Comparison of ENCODE assay signal across 8 cellular contexts in the genomic region with DNA sequence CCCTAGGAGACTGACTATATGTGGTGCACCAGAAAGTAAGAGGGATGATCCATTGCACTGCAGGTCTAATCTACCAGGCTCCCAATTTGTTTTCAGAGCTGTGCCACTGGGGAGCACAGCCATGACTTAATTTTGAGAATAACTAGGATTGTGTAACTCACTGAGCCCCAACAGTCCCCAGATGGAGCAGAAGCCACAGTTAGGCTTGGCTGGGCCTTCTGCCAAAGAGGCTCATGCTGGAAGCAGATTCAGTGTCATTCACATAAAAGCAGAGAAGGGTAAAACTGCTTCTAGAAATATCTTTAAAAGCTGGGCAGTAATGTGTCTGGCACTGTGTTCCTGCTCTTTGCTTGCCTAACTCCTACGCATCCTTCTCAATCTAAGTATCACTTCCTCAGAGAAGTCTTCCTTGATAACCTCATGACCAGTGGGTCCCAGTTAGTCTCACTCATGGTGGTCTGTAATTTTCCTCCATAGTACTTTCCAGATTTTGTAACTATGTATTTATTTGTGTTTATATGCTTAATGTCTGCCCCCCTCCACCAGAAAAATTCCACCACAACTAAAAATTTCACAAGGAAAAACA. TPM values are rescaled to one million over a fixed set of nuclear protein-coding genes. Genes with fewer than 3 reads are reported as not detected.
DNase-seq lines count a peak whose midpoint lies in the region; ATAC-seq and TF ChIP-seq lines count a peak whose summit lies in the region.

No MANE protein-coding gene starts in this region.

- H3K56ac ChIP-seq in IMR-90 (ENCODE audit: extremely low read depth, insufficient read depth, low read length): no peak overlapping the region

- H2BK20ac ChIP-seq in IMR-90 (ENCODE audit: low read depth, low read length): no peak overlapping the region

- peak overlapping the region; percentile 68 for H2BK5ac ChIP-seq in IMR-90 (ENCODE audit: low read depth, low read length, poor library complexity, severe bottlenecking)

- peaks cover 12 to 81% of the 10 kb centered on the region in 2 experiments; a peak in 3 of 4 replicates for H3K79me1 ChIP-seq in IMR-90 (ENCODE audit: low read depth in 1 of 2, low read length in 2 of 2)

- in situ Hi-C loops in IMR-90 (cut with MboI; ENCODE audit: low sequenced_read_pairs): no loop called here

- peaks cover 64% of the 10 kb centered on the region for H3K4me1 Mint-ChIP-seq in brain

- DNase-seq in AG08395 (ENCODE audit: low spot score) (peak; percentile 73), IMR-90 (peak; percentile 67), midbrain (lab: John Stamatoyannopoulos, UW) (peak; percentile 59), NCI-H1105 (lab: John Stamatoyannopoulos, UW) (no peak)

- peaks cover 26% of the 10 kb centered on the region for H3K9me1 ChIP-seq in IMR-90 (ENCODE audit: insufficient read depth, low read length)

- ATAC-seq in IMR-90 (ENCODE audit: low read depth): peak; percentile 32
- ATAC-seq in HG03095 (IDR thresholded peaks at IDR 0.05; ENCODE audit: unreplicated experiment): no peak
- ATAC-seq in GM19467 (IDR thresholded peaks at IDR 0.05; ENCODE audit: unreplicated experiment): no peak
- ATAC-seq in HG03520 (IDR thresholded peaks at IDR 0.05; ENCODE audit: unreplicated experiment): no peak

- intact Hi-C loops in IMR-90 (cut with micrococcal nuclease): loop anchor here (5.0 kb wide), 1 partner anchor 43 kb away; the partner anchor contains the start of gene EVA1B

- H4K20me1 ChIP-seq in IMR-90 (ENCODE audit: insufficient read depth, low read length): peaks cover 10% of the 10 kb centered on the region; the same call in 1 of the 2 replicates

- no peak overlapping the region for H4K5ac ChIP-seq in IMR-90 (ENCODE audit: low read depth, low read length)

- peaks cover 25% of the 10 kb centered on the region for H3K36me3 ChIP-seq in IMR-90 (ENCODE audit: control insufficient read depth, insufficient read depth, low read length)

- peak overlapping the region; percentile 8; the same call in 1 of the 2 replicates for H3K27ac ChIP-seq in IMR-90 (ENCODE audit: insufficient read depth, low read length)

- peak overlapping the region; percentile 93 to 99 (median 98) for H3K27ac Mint-ChIP-seq in brain

- H4K8ac ChIP-seq in IMR-90 (ENCODE audit: low read depth in 2 of 2, low read length in 2 of 2): no peak overlapping the region; a peak in 1 of 4 replicates

- H3K9me3 Mint-ChIP-seq in brain: no peaks in the 10 kb centered on the region

- no peak overlapping the region for H2BK15ac ChIP-seq in IMR-90 (ENCODE audit: low read depth, low read length)

- no peaks in the 10 kb centered on the region for H3K27me3 ChIP-seq in IMR-90 (ENCODE audit: control insufficient read depth, insufficient read depth, low read length)

- H2AK5ac ChIP-seq in IMR-90 (ENCODE audit: low read depth, low read length): peak overlapping the region; percentile 86

- H3K14ac ChIP-seq in IMR-90 (replicated peaks; ENCODE audit: low read depth, low read length): 0 out of 2 replicates have a peak overlapping the region, but pooled peaks have one; percentile 30

- H4K91ac ChIP-seq in IMR-90 (ENCODE audit: insufficient read depth, low read depth, low read length): no peak overlapping the region

- CTCF ChIA-PET in IMR-90 (lab: Yijun Ruan, JAX): no interaction called here

- TF ChIP-seq CTCF in IMR-90 (conservative IDR thresholded peaks at IDR 0.05; ENCODE audit: low read depth, low read length): no peak
- TF ChIP-seq CTCF in brain (conservative IDR thresholded peaks at IDR 0.05): no peak

- no peak for TF ChIP-seq POLR2A in IMR-90 (IDR thresholded peaks at IDR 0.05; ENCODE audit: low read depth, low read length)

- H2AK9ac ChIP-seq in IMR-90 (replicated peaks; ENCODE audit: low read depth, low read length, poor library complexity): no peak overlapping the region

- POLR2A ChIA-PET in IMR-90 (lab: Charles Lee; ENCODE audit: unreplicated experiment): no interaction called here

- H3K4me3 ChIP-seq in IMR-90 (ENCODE audit: insufficient read depth, low read depth, low read length): no peak overlapping the region

- H3K23ac ChIP-seq in IMR-90 (ENCODE audit: low read depth, low read length): peak overlapping the region; percentile 54; the same call in 1 of the 2 replicates

- peak overlapping the region; percentile 48 to 73 (median 68) for H3K4me3 Mint-ChIP-seq in brain

- H3K36me3 Mint-ChIP-seq in brain: peaks cover 41% of the 10 kb centered on the region

- WGBS in IMR-90 (ENCODE audit: extremely low coverage in 2 of 2, insufficient read length in 1 of 2), 2 experiments: no CpG with 5 or more reads among the region's 1 CpG

- no peak overlapping the region for H3K9ac ChIP-seq in IMR-90 (ENCODE audit: low read depth, low read length)

- H2AFZ ChIP-seq in IMR-90 (replicated peaks; ENCODE audit: low read length, poor library complexity): no peak overlapping the region

- H2BK120ac ChIP-seq in IMR-90 (ENCODE audit: low read depth, low read length): peak overlapping the region; percentile 14; the same call in 1 of the 2 replicates

- dilution Hi-C loops in IMR-90 (cut with HindIII; ENCODE audit: low sequenced_read_pairs, unreplicated experiment): no loop called here

- no peak overlapping the region for H3K4me2 ChIP-seq in IMR-90 (ENCODE audit: low read depth, low read length)

- H3K27me3 Mint-ChIP-seq in brain: no peaks in the 10 kb centered on the region

- TF ChIP-seq RAD21 in IMR-90 (IDR thresholded peaks at IDR 0.05; ENCODE audit: low read length): no peak

- no TSS peak for BruUV-seq in IMR-90 (replicated peaks; lab: Mats Ljungman, UMichigan)

- peaks cover 10% of the 10 kb centered on the region for H3K4me1 ChIP-seq in IMR-90 (ENCODE audit: control insufficient read depth, insufficient read depth, low read length)

- H3K9me3 ChIP-seq in IMR-90 (ENCODE audit: control insufficient read depth, insufficient read depth, low read length): no peaks in the 10 kb centered on the region

- H3K4ac ChIP-seq in IMR-90 (ENCODE audit: low read depth, low read length): peak overlapping the region; percentile 47; the same call in 1 of the 2 replicates

- H3K18ac ChIP-seq in IMR-90 (ENCODE audit: low read depth, low read length): peak overlapping the region; percentile 13; the same call in 1 of the 2 replicates

TF ChIP-seq in IMR-90, 13 proteins besides CTCF, POLR2A, EP300 and RAD21:
- 0 out of 2 replicates have a peak, but pooled peaks have one; percentile 19 for TF ChIP-seq MAZ (IDR thresholded peaks at IDR 0.05; ENCODE audit: borderline replicate concordance, low read depth, low read length)
- TF ChIP-seq MAFK (IDR thresholded peaks at IDR 0.05; ENCODE audit: low read depth, low read length): no peak
- TF ChIP-seq BHLHE40 (IDR thresholded peaks at IDR 0.05; ENCODE audit: low read depth, low read length): no peak
- TF ChIP-seq FOS (IDR thresholded peaks at IDR 0.05; ENCODE audit: low read depth, low read length): no peak
- TF ChIP-seq NFE2L2 (IDR thresholded peaks at IDR 0.05; ENCODE audit: low read depth, low read length): no peak
- TF ChIP-seq, protein P1, sequence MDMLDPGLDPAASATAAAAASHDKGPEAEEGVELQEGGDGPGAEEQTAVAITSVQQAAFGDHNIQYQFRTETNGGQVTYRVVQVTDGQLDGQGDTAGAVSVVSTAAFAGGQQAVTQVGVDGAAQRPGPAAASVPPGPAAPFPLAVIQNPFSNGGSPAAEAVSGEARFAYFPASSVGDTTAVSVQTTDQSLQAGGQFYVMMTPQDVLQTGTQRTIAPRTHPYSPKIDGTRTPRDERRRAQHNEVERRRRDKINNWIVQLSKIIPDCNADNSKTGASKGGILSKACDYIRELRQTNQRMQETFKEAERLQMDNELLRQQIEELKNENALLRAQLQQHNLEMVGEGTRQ (IDR thresholded peaks at IDR 0.05; ENCODE audit: low read depth, low read length): no peak
- TF ChIP-seq CEBPB (IDR thresholded peaks at IDR 0.05; ENCODE audit: low read depth, low read length): peak; percentile 66

RNA-seq across cellular contexts. Expression of gene STK40, which starts 20.3 kb away (rescaled TPM):
- 13.9 and 16.0 TPM in 2 replicates for total RNA-seq in IMR-90 (2012; rRNA removed)
- polyA plus RNA-seq in IMR-90 (2012; rRNA removed): 29.9 and 30.6 TPM in 2 replicates
- 19.7 and 29.3 TPM in 2 replicates for polyA plus RNA-seq in IMR-90 (2012; cell fraction: cytosol; rRNA removed)
- 49.8 and 78.6 TPM in 2 replicates for polyA plus RNA-seq in IMR-90 (2012; cell fraction: nucleus; rRNA removed; ENCODE audit: low replicate concordance)
- polyA plus RNA-seq in brain (ENCODE audit: insufficient read depth, low read depth, low replicate concordance): 30.6 TPM

RNA-seq across cellular contexts. Expression of gene LSM10, which starts 32.3 kb away (rescaled TPM):
- total RNA-seq in IMR-90 (2012; rRNA removed): 10.3 and 11.7 TPM in 2 replicates
- polyA plus RNA-seq in IMR-90 (2012; rRNA removed) (78.9 and 94.1 TPM in 2 replicates), brain (ENCODE audit: insufficient read depth, low read depth, low replicate concordance) (53.0 TPM)
- polyA plus RNA-seq in IMR-90 (2012; cell fraction: cytosol; rRNA removed): 66.7 and 93.2 TPM in 2 replicates
- polyA plus RNA-seq in IMR-90 (2012; cell fraction: nucleus; rRNA removed; ENCODE audit: low replicate concordance): 24.5 and 29.7 TPM in 2 replicates

RNA-seq across cellular contexts. Expression of gene EVA1B, which starts 42.0 kb away (rescaled TPM):
- total RNA-seq in IMR-90 (2012; rRNA removed): 49.8 and 63.3 TPM in 2 replicates
- polyA plus RNA-seq in IMR-90 (2012; rRNA removed) (64.6 and 147 TPM in 2 replicates), brain (ENCODE audit: insufficient read depth, low read depth, low replicate concordance) (5.2 TPM)
- 167 and 245 TPM in 2 replicates for polyA plus RNA-seq in IMR-90 (2012; cell fraction: cytosol; rRNA removed)
- polyA plus RNA-seq in IMR-90 (2012; cell fraction: nucleus; rRNA removed; ENCODE audit: low replicate concordance): 42.8 and 99.5 TPM in 2 replicates

RNA-seq across cellular contexts. Expression of gene SH3D21, which starts 59.2 kb away (rescaled TPM):
- 1.8 and 1.9 TPM in 2 replicates for total RNA-seq in IMR-90 (2012; rRNA removed)
- polyA plus RNA-seq in IMR-90 (2012; rRNA removed) (11.0 and 11.9 TPM in 2 replicates), brain (ENCODE audit: insufficient read depth, low read depth, low replicate concordance) (1.6 TPM)
- 2.6 and 2.9 TPM in 2 replicates for polyA plus RNA-seq in IMR-90 (2012; cell fraction: cytosol; rRNA removed)
- polyA plus RNA-seq in IMR-90 (2012; cell fraction: nucleus; rRNA removed; ENCODE audit: low replicate concordance): 65.3 and 92.1 TPM in 2 replicates
